ENCODE assay signal across 1 cellular context in the genomic region with DNA sequence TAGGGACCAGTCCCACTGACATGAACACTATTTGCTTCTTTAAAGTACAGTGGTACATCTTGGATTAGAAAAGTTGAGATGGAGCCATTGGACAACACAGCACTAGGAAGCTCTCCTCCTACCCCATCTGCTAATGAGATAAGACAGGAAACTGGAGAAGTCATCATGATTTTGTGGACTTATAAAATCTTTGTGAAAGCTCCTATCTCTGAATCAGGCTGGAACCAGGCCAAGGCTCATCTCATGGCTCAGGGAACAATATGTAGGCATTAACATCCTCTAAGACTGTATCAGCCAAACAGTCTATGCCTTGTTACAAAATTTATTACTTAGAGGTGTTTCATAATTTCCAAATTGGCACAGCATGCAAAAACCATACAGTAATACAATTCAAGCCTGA.
TF ChIP-seq lines count a peak whose summit lies in the region.

No MANE protein-coding gene starts in this region.

TF ChIP-seq in SK-N-SH treated with all-trans-retinoic acid at 6 μM for 48 hours, 23 proteins besides CTCF, POLR2A, EP300 and RAD21 (continued from another document):
- TF ChIP-seq, protein P1, sequence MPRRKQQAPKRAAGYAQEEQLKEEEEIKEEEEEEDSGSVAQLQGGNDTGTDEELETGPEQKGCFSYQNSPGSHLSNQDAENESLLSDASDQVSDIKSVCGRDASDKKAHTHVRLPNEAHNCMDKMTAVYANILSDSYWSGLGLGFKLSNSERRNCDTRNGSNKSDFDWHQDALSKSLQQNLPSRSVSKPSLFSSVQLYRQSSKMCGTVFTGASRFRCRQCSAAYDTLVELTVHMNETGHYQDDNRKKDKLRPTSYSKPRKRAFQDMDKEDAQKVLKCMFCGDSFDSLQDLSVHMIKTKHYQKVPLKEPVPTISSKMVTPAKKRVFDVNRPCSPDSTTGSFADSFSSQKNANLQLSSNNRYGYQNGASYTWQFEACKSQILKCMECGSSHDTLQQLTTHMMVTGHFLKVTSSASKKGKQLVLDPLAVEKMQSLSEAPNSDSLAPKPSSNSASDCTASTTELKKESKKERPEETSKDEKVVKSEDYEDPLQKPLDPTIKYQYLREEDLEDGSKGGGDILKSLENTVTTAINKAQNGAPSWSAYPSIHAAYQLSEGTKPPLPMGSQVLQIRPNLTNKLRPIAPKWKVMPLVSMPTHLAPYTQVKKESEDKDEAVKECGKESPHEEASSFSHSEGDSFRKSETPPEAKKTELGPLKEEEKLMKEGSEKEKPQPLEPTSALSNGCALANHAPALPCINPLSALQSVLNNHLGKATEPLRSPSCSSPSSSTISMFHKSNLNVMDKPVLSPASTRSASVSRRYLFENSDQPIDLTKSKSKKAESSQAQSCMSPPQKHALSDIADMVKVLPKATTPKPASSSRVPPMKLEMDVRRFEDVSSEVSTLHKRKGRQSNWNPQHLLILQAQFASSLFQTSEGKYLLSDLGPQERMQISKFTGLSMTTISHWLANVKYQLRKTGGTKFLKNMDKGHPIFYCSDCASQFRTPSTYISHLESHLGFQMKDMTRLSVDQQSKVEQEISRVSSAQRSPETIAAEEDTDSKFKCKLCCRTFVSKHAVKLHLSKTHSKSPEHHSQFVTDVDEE (CRISPR knock-in tag; IDR thresholded peaks at IDR 0.05): no peak
- TF ChIP-seq TOX (CRISPR knock-in tag; IDR thresholded peaks at IDR 0.05; ENCODE audit: borderline replicate concordance) (no peak), SNAI2 (CRISPR knock-in tag; IDR thresholded peaks at IDR 0.05) (no peak)
